ENCODE assay signal across 27 cellular contexts in genomic region chr22:17924076-17924475, GRCh38.
A peak's percentile ranks its signal among the peaks of the same experiment; 100 is the strongest.
DNase-seq lines count a peak whose midpoint lies in the region; TF ChIP-seq lines count a peak whose summit lies in the region.
"Had no signal": no experiment of that assay in that cellular context is flagged by ENCODE, and none has a peak within 500 bp of the region (broad histone marks: within the 10 kb centered on the region; RNA-seq: fewer than 3 reads in every experiment).

No MANE protein-coding gene starts in this region.

- POLR2A ChIA-PET in HEK293 (lab: Yijun Ruan, JAX), result no interaction called here

- CTCF ChIA-PET in HEK293 (lab: Yijun Ruan, JAX), result no interaction called here

- intact Hi-C loops in ascending aorta (cut with DNase I), result no loop called here

- TF ChIP-seq CTCF in 22Rv1 (IDR thresholded peaks at IDR 0.05) (no peak), HEK293 (tag by site-specific recombination; IDR thresholded peaks at IDR 0.05) (no peak), ascending aorta (IDR thresholded peaks at IDR 0.05) (no peak)

- H3K9me3 ChIP-seq in HEK293 (ENCODE audit: control insufficient read depth, insufficient read depth, low read depth, low read length), result no peaks in the 10 kb centered on the region
- no peaks in the 10 kb centered on the region for H3K9me3 ChIP-seq in ascending aorta
- H3K9me3 ChIP-seq: BLaER1 treated with 17β-estradiol and CSF1 and Interleukin-3, amounts not matched to agents 10 nM and 100 nM; Peyer's patch; SJSA1; thoracic aorta had no signal

- H3K27ac ChIP-seq in 22Rv1 (peak overlapping the region; percentile 46; the same call in 1 of the 2 replicates), HEK293 (ENCODE audit: extremely low read depth, low read depth, low read length) (no peak overlapping the region), ascending aorta (peak overlapping the region; percentile 69)
- H3K27ac ChIP-seq: BLaER1 treated with 17β-estradiol and CSF1 and Interleukin-3, amounts not matched to agents 10 nM and 100 nM; epithelial cell of prostate; Peyer's patch; SJSA1 had no signal

- DNase-seq in ascending aorta (ENCODE audit: low spot score in 2 of 2), result no peak
- DNase-seq in mesenteric fat pad (ENCODE audit: low spot score), result peak; percentile 59
- DNase-seq in NCI-H187 treated with DMSO at 0.1 percent for 48 hours (lab: John Stamatoyannopoulos, UW), result no peak
- no peak for DNase-seq in HUDEP-2 (lab: John Stamatoyannopoulos, UW; ENCODE audit: unreplicated experiment in 76 of 76)
- DNase-seq in 8988T, result no peak
- DNase-seq: activated CD4-positive, alpha-beta T cell treated with anti-CD3 and anti-CD28 coated beads, Interleukin-2, amount 10 ng/mL, durations not matched to agents 24 days and 14 days; activated CD8-positive, alpha-beta memory T cell treated with anti-CD3 and anti-CD28 coated beads for 24 hours; activated T-cell treated with anti-CD3 and anti-CD28 coated beads for 4 hours; amygdala; effector CD8-positive, alpha-beta T cell; GOT3; KG1; naive thymus-derived CD4-positive, alpha-beta T cell; NCI-H1417; NCI-H2081; NCI-H526 treated with DMSO at 0.1 percent for 48 hours; stimulated activated CD4-positive, alpha-beta T cell treated with anti-CD3 and anti-CD28 coated beads, Interleukin-1b, Interleukin-23, amount 100 ng/mL, for 48 hours; T-helper 9 cell had no signal

- no peaks in the 10 kb centered on the region for H3K27me3 ChIP-seq in ascending aorta
- H3K27me3 ChIP-seq: BLaER1 treated with 17β-estradiol and CSF1 and Interleukin-3, amounts not matched to agents 10 nM and 100 nM; cardiac muscle cell; Peyer's patch; SJSA1 had no signal

- peaks cover 10% of the 10 kb centered on the region for H3K4me1 ChIP-seq in HEK293 (ENCODE audit: control insufficient read depth, insufficient read depth, low read length)
- H3K4me1 ChIP-seq in ascending aorta, result peaks cover 14 to 59% of the 10 kb centered on the region in 2 donors

- no peak overlapping the region for H3K4me3 ChIP-seq in HEK293 (ENCODE audit: low read depth, low read length)
- no peak overlapping the region for H3K4me3 ChIP-seq in ascending aorta
- H3K4me3 ChIP-seq: BLaER1 treated with 17β-estradiol and CSF1 and Interleukin-3, amounts not matched to agents 10 nM and 100 nM; cardiac muscle cell; Peyer's patch; SJSA1; smooth muscle cell; thoracic aorta had no signal

- H3K36me3 ChIP-seq in HEK293 (ENCODE audit: control insufficient read depth in 2 of 2, insufficient read depth in 1 of 2, low read length in 2 of 2) (no peaks in the 10 kb centered on the region), ascending aorta (no peaks in the 10 kb centered on the region)
- H3K36me3 ChIP-seq: BLaER1 treated with 17β-estradiol and CSF1 and Interleukin-3, amounts not matched to agents 10 nM and 100 nM; cardiac muscle cell; Peyer's patch; SJSA1; thoracic aorta had no signal

TF ChIP-seq in HEK293, 187 proteins besides CTCF, POLR2A, EP300 and RAD21:
- TF ChIP-seq EGR2 (tag by site-specific recombination; IDR thresholded peaks at IDR 0.05; ENCODE audit: low read depth), result peak; percentile 35; the same call in 1 of the 2 replicates
- TF ChIP-seq ZNF19 (tag by site-specific recombination; IDR thresholded peaks at IDR 0.05; ENCODE audit: low read depth), result no peak
- peak; percentile 63 for TF ChIP-seq ZFHX2 (tag by site-specific recombination; conservative IDR thresholded peaks at IDR 0.05)
